In genomic region chr17:80479246-80479566, GRCh38 we compare ENCODE assay signal across 23 cellular contexts. TPM values are rescaled to one million over a fixed set of nuclear protein-coding genes. Genes with fewer than 3 reads are reported as not detected.
DNase-seq lines count a peak whose midpoint lies in the region; ATAC-seq, FAIRE-seq and TF ChIP-seq lines count a peak whose summit lies in the region.
"Had no signal": no experiment of that assay in that cellular context is flagged by ENCODE, and none has a peak within 500 bp of the region (broad histone marks: within the 10 kb centered on the region; RNA-seq: fewer than 3 reads in every experiment).

No MANE protein-coding gene starts in this region.

- no peaks in the 10 kb centered on the region for H3K9me3 ChIP-seq in CD4-positive, alpha-beta T cell (ENCODE audit: control insufficient read depth, low read length)
- H3K9me3 ChIP-seq: Caco-2, suprapubic skin had no signal

- POLR2A ChIA-PET in CD4-positive, alpha-beta T cell (lab: Charles Lee) = no interaction called here

- peaks cover 75% of the 10 kb centered on the region for H3K27me3 ChIP-seq in CD4-positive, alpha-beta T cell (ENCODE audit: control insufficient read depth, insufficient read depth, low read length)

- H3K27ac Mint-ChIP-seq in T-helper 1 cell treated with Interleukin-12 subunit alpha and Interleukin-12 subunit beta and Interleukin-4 antibody, amounts not matched to agents 30 μg/mL and 1 μg/mL, for 36 hours = no peak overlapping the region
- no peak overlapping the region for H3K27ac Mint-ChIP-seq in CD4-positive, alpha-beta T cell
- no peak overlapping the region for H3K27ac Mint-ChIP-seq in activated T-helper 1 cell treated with anti-CD3 and anti-CD28 coated beads, Interleukin-12 subunit alpha, Interleukin-12 subunit beta, Interleukin-2, Interleukin-4 antibody, amounts not matched to agents 30 ng/mL and 10 ng/mL and 1 ng/mL, durations not matched to agents 14 hours and 24 hours and 36 hours
- peak overlapping the region in 1 of 6 donors; percentile 47 for H3K27ac Mint-ChIP-seq in naive B cell
- H3K27ac Mint-ChIP-seq: dendritic cell treated with granulocyte-macrophage colony-stimulating factor and Interleukin-4, amounts not matched to agents 40 ng/mL and 50 ng/mL, for 4 days had no signal

- H3K36me3 Mint-ChIP-seq in T-helper 1 cell treated with Interleukin-12 subunit alpha and Interleukin-12 subunit beta and Interleukin-4 antibody, amounts not matched to agents 30 μg/mL and 1 μg/mL, for 36 hours (ENCODE audit: low read depth) = peaks cover 2% of the 10 kb centered on the region
- no peaks in the 10 kb centered on the region for H3K36me3 Mint-ChIP-seq in CD4-positive, alpha-beta T cell (ENCODE audit: low read depth)
- H3K36me3 Mint-ChIP-seq in activated T-helper 1 cell treated with anti-CD3 and anti-CD28 coated beads, Interleukin-12 subunit alpha, Interleukin-12 subunit beta, Interleukin-2, Interleukin-4 antibody, amounts not matched to agents 30 ng/mL and 10 ng/mL and 1 ng/mL, durations not matched to agents 14 hours and 24 hours and 36 hours (ENCODE audit: low read depth) = peaks cover 3% of the 10 kb centered on the region
- H3K36me3 Mint-ChIP-seq in naive B cell = no peaks in the 10 kb centered on the region

- ATAC-seq in CD4-positive, alpha-beta T cell (ENCODE audit: poor library complexity) = no peak
- no peak for ATAC-seq in naive B cell (ENCODE audit: low read depth in 2 of 2)
- no peak for ATAC-seq in GM19467 (IDR thresholded peaks at IDR 0.05; ENCODE audit: unreplicated experiment)

- H3K4me3 Mint-ChIP-seq in T-helper 1 cell treated with Interleukin-12 subunit alpha and Interleukin-12 subunit beta and Interleukin-4 antibody, amounts not matched to agents 30 μg/mL and 1 μg/mL, for 36 hours = peak overlapping the region; percentile 54
- peak overlapping the region; percentile 64 for H3K4me3 Mint-ChIP-seq in CD4-positive, alpha-beta T cell
- H3K4me3 Mint-ChIP-seq in activated T-helper 1 cell treated with anti-CD3 and anti-CD28 coated beads, Interleukin-12 subunit alpha, Interleukin-12 subunit beta, Interleukin-2, Interleukin-4 antibody, amounts not matched to agents 30 ng/mL and 10 ng/mL and 1 ng/mL, durations not matched to agents 14 hours and 24 hours and 36 hours = peak overlapping the region; percentile 12
- H3K4me3 Mint-ChIP-seq in naive B cell = peak overlapping the region in 6 of 8 donors; percentile 55 to 75 (median 71)
- H3K4me3 Mint-ChIP-seq: dendritic cell treated with granulocyte-macrophage colony-stimulating factor and Interleukin-4, amounts not matched to agents 40 ng/mL and 50 ng/mL, for 4 days had no signal

- CTCF ChIA-PET in CD4-positive, alpha-beta T cell (lab: Charles Lee) = interaction anchor here (0.5 kb wide), 1 partner anchor 63 kb away, joined by 3 read pairs; no protein-coding TSS in a partner anchor

- intact Hi-C loops in CD4-positive, alpha-beta T cell (cut with DNase I, micrococcal nuclease) = loop anchor here in 1 of 2 experiments (5.0 kb wide), 1 partner anchor 493 kb away; no protein-coding TSS in a partner anchor
- intact Hi-C loops in activated T-helper 1 cell treated with anti-CD3 and anti-CD28 coated beads, Interleukin-12 subunit alpha, Interleukin-12 subunit beta, Interleukin-2, Interleukin-4 antibody, amounts not matched to agents 30 ng/mL and 10 ng/mL and 1 ng/mL, durations not matched to agents 14 hours and 24 hours and 36 hours (cut with micrococcal nuclease) = loop anchor here (5.0 kb wide), 1 partner anchor 63 kb away; the partner anchor contains the start of gene RPTOR

- no peak for FAIRE-seq in urothelium cell line (lab: Jason Lieb, UNC)
- FAIRE-seq: GM12891 had no signal

- H3K4me1 Mint-ChIP-seq in T-helper 1 cell treated with Interleukin-12 subunit alpha and Interleukin-12 subunit beta and Interleukin-4 antibody, amounts not matched to agents 30 μg/mL and 1 μg/mL, for 36 hours (ENCODE audit: low read depth) = peaks cover 11% of the 10 kb centered on the region
- peaks cover 13% of the 10 kb centered on the region for H3K4me1 Mint-ChIP-seq in CD4-positive, alpha-beta T cell (ENCODE audit: low read depth)
- H3K4me1 Mint-ChIP-seq in activated T-helper 1 cell treated with anti-CD3 and anti-CD28 coated beads, Interleukin-12 subunit alpha, Interleukin-12 subunit beta, Interleukin-2, Interleukin-4 antibody, amounts not matched to agents 30 ng/mL and 10 ng/mL and 1 ng/mL, durations not matched to agents 14 hours and 24 hours and 36 hours (ENCODE audit: low read depth) = peaks cover 8% of the 10 kb centered on the region
- H3K4me1 Mint-ChIP-seq in naive B cell = peaks cover 14 to 25% (median 17%) of the 10 kb centered on the region in 3 donors

- H3K9me3 Mint-ChIP-seq in T-helper 1 cell treated with Interleukin-12 subunit alpha and Interleukin-12 subunit beta and Interleukin-4 antibody, amounts not matched to agents 30 μg/mL and 1 μg/mL, for 36 hours = no peaks in the 10 kb centered on the region
- H3K9me3 Mint-ChIP-seq in CD4-positive, alpha-beta T cell = no peaks in the 10 kb centered on the region
- H3K9me3 Mint-ChIP-seq in activated T-helper 1 cell treated with anti-CD3 and anti-CD28 coated beads, Interleukin-12 subunit alpha, Interleukin-12 subunit beta, Interleukin-2, Interleukin-4 antibody, amounts not matched to agents 30 ng/mL and 10 ng/mL and 1 ng/mL, durations not matched to agents 14 hours and 24 hours and 36 hours = no peaks in the 10 kb centered on the region
- peaks cover 0 to 2% (median 0%) of the 10 kb centered on the region in 7 donors for H3K9me3 Mint-ChIP-seq in naive B cell
- H3K9me3 Mint-ChIP-seq: dendritic cell treated with granulocyte-macrophage colony-stimulating factor and Interleukin-4, amounts not matched to agents 40 ng/mL and 50 ng/mL, for 4 days had no signal

- TF ChIP-seq CTCF in CD4-positive, alpha-beta T cell (IDR thresholded peaks at IDR 0.05) = no peak

- no peak overlapping the region for H3K27ac ChIP-seq in CD4-positive, alpha-beta T cell (ENCODE audit: low read depth, low read length)
- H3K27ac ChIP-seq: 22Rv1, GM23248, suprapubic skin had no signal

- H3K27me3 Mint-ChIP-seq in T-helper 1 cell treated with Interleukin-12 subunit alpha and Interleukin-12 subunit beta and Interleukin-4 antibody, amounts not matched to agents 30 μg/mL and 1 μg/mL, for 36 hours (ENCODE audit: low read depth) = peaks cover 65% of the 10 kb centered on the region
- H3K27me3 Mint-ChIP-seq in CD4-positive, alpha-beta T cell = peaks cover 64% of the 10 kb centered on the region
- peaks cover 53% of the 10 kb centered on the region for H3K27me3 Mint-ChIP-seq in activated T-helper 1 cell treated with anti-CD3 and anti-CD28 coated beads, Interleukin-12 subunit alpha, Interleukin-12 subunit beta, Interleukin-2, Interleukin-4 antibody, amounts not matched to agents 30 ng/mL and 10 ng/mL and 1 ng/mL, durations not matched to agents 14 hours and 24 hours and 36 hours (ENCODE audit: insufficient read depth)
- peaks cover 42 to 63% (median 62%) of the 10 kb centered on the region in 3 donors for H3K27me3 Mint-ChIP-seq in naive B cell

- DNase-seq in T-helper 1 cell (no peak), naive B cell (no peak), urothelium cell line (ENCODE audit: low spot score) (no peak), Ammon's horn (ENCODE audit: low spot score) (no peak)
- DNase-seq in CD4-positive, alpha-beta T cell = no peak
- no peak for DNase-seq in activated T-helper 1 cell treated with anti-CD3 and anti-CD28 coated beads, Interleukin-12 subunit alpha, Interleukin-12 subunit beta, Interleukin-2, Interleukin-4 antibody, amounts not matched to agents 30 ng/mL and 10 ng/mL and 1 ng/mL, durations not matched to agents 14 hours and 24 hours and 36 hours (ENCODE audit: low spot score)
- DNase-seq: activated CD4-positive, alpha-beta T cell treated with anti-CD3 and anti-CD28 coated beads for 48 hours; activated effector memory CD4-positive, alpha-beta T cell treated with anti-CD3 and anti-CD28 coated beads, Interleukin-2, amount 50 U/mL, for 16 hours; Caco-2; DND-41; GM23248; mammary epithelial cell; NCI-H1092 treated with DMSO at 0.1 percent for 48 hours; NCI-H2081 treated with DMSO at 0.1 percent for 48 hours; NCI-H446; SHP77; SW 1271 had no signal

RNA-seq across cellular contexts. Expression of gene NPTX1, which starts 2.8 kb away (rescaled TPM):
- under 1 TPM; 0.25 to 0.58 TPM for total RNA-seq in CD4-positive, alpha-beta T cell
- total RNA-seq in activated T-helper 1 cell treated with anti-CD3 and anti-CD28 coated beads, Interleukin-12 subunit alpha, Interleukin-12 subunit beta, Interleukin-2, Interleukin-4 antibody, amounts not matched to agents 30 ng/mL and 10 ng/mL and 1 ng/mL, durations not matched to agents 14 hours and 24 hours and 36 hours = 23.4 and 24.2 TPM in 2 replicates
- not detected for polyA plus RNA-seq in naive B cell (ENCODE audit: low read depth in 6 of 6)

Comparison
In these comparisons a context has a peak if more than half of its experiments do, and no peak if none do; other contexts are left out.
1. H3K4me3 Mint-ChIP-seq: peak in every context shown above with its lines; median percentile 71 in naive B cell; 64 in CD4-positive, alpha-beta T cell; 54 in T-helper 1 cell treated with Interleukin-12 subunit alpha and Interleukin-12 subunit beta and Interleukin-4 antibody, amounts not matched to agents 30 μg/mL and 1 μg/mL, for 36 hours; 12 in activated T-helper 1 cell treated with anti-CD3 and anti-CD28 coated beads, Interleukin-12 subunit alpha, Interleukin-12 subunit beta, Interleukin-2, Interleukin-4 antibody, amounts not matched to agents 30 ng/mL and 10 ng/mL and 1 ng/mL, durations not matched to agents 14 hours and 24 hours and 36 hours.
2. RNA of gene NPTX1, which starts 2.8 kb away (total RNA-seq): 23.4 to 24.2 TPM in activated T-helper 1 cell treated with anti-CD3 and anti-CD28 coated beads, Interleukin-12 subunit alpha, Interleukin-12 subunit beta, Interleukin-2, Interleukin-4 antibody, amounts not matched to agents 30 ng/mL and 10 ng/mL and 1 ng/mL, durations not matched to agents 14 hours and 24 hours and 36 hours; 0.25 to 0.58 TPM in CD4-positive, alpha-beta T cell; every median in the first group is over 10 times any median in the second.